ENCODE assay signal across 1 cellular context in genomic region chr17:48510761-48511604, GRCh38.
TF ChIP-seq lines count a peak whose summit lies in the region.

No MANE protein-coding gene starts in this region.

TF ChIP-seq in IMR-90, 13 proteins besides CTCF, POLR2A, EP300 and RAD21:
- TF ChIP-seq CEBPB (IDR thresholded peaks at IDR 0.05; ENCODE audit: low read depth, low read length) (peak; percentile 91), MAFK (IDR thresholded peaks at IDR 0.05; ENCODE audit: low read depth, low read length) (no peak)
